In genomic region chr11:76927160-76927559, GRCh38 we compare ENCODE assay signal across 22 cellular contexts.
"Had no signal": no experiment of that assay in that cellular context is flagged by ENCODE, and none has a peak within 500 bp of the region (broad histone marks: within the 10 kb centered on the region; RNA-seq: fewer than 3 reads in every experiment).

No MANE protein-coding gene starts in this region.

- H3K9me3 ChIP-seq: esophagus muscularis mucosa, gastroesophageal sphincter, heart left ventricle, left lung, lower lobe of right lung, mucosa of descending colon had no signal

- H3K4me1 ChIP-seq: esophagus muscularis mucosa, gastroesophageal sphincter, heart left ventricle, left lung, lower lobe of right lung had no signal

- ATAC-seq: foreskin keratinocyte; gastroesophageal sphincter; heart left ventricle; left cardiac atrium; left lung; left ventricle myocardium superior; lower lobe of right lung; mucosa of descending colon; naive thymus-derived CD8-positive, alpha-beta T cell had no signal

- H3K27ac ChIP-seq: coronary artery, dorsolateral prefrontal cortex, esophagus muscularis mucosa, foreskin keratinocyte, gastroesophageal sphincter, heart left ventricle, left lung, lower lobe of right lung had no signal

- H3K27me3 ChIP-seq: dorsolateral prefrontal cortex, esophagus muscularis mucosa, foreskin keratinocyte, gastroesophageal sphincter, heart left ventricle, left lung had no signal

- DNase-seq: dermis blood vessel endothelial cell; dorsolateral prefrontal cortex; effector CD4-positive, alpha-beta T cell; effector memory CD4-positive, alpha-beta T cell; foreskin keratinocyte; heart left ventricle; hippocampal formation; left cardiac atrium; left lung; left ventricle myocardium superior; lower lobe of right lung; mesenchymal stem cell; mucosa of descending colon; naive B cell; naive thymus-derived CD8-positive, alpha-beta T cell had no signal

- H3K4me3 ChIP-seq: coronary artery, dorsolateral prefrontal cortex, esophagus muscularis mucosa, gastroesophageal sphincter, heart left ventricle, left lung, lower lobe of right lung, mucosa of descending colon had no signal

- FAIRE-seq: endothelial cell of umbilical vein, frontal cortex, islet of Langerhans, keratinocyte had no signal
